In the genomic region with DNA sequence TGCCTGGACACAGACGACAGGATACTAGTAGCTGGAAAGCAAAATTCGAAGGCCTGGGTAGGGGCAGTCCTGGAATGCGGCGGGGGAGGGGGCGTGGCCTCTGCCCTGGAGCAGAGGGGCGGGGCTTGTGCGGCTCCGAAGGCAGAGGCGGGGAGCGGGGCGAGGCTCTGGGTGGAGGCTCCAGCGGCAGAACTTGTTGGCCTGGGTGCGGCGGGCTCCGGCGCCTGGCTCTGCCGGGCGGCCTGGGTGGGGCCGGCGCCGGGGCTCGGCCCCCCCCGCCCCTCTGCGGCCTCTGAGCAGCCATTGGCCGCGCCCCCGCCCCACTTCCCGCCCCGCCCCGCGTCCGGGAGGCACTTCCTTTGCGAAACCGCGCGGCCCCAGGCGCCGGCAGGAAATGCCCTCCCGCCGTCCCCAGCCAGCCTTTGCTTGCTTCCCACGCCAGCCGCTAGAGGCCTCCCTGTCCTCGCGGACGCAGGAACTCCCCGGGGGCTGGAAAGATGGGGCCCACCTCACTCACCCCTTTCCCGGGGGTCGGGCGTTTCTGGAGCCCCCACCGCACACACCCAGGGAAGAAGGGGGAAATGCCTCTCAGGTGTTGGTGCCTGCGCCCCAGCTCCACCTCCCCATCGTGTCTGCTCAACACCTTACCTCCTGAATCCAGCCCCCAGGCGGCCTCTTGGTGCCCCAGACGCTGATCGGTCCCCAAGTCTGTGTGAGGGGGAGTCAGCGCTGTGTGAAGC, we compare ENCODE assay signal across 1 cellular context.
TF ChIP-seq lines count a peak whose summit lies in the region.

No MANE protein-coding gene starts in this region.

TF ChIP-seq in K562, 482 proteins besides CTCF, POLR2A, EP300 and RAD21 (continued from another document and continues in another):
- no peak for TF ChIP-seq WHSC1 (IDR thresholded peaks at IDR 0.05; ENCODE audit: low read length)
- TF ChIP-seq CXXC5 (CRISPR knock-in tag; IDR thresholded peaks at IDR 0.05): peak; percentile 47
- no peak for TF ChIP-seq TCF3 (CRISPR knock-in tag; IDR thresholded peaks at IDR 0.05)
- 0 out of 2 replicates have a peak, but pooled peaks have one; percentile 42 for TF ChIP-seq ZNF696 (CRISPR knock-in tag; conservative IDR thresholded peaks at IDR 0.05)
- TF ChIP-seq, protein P1, sequence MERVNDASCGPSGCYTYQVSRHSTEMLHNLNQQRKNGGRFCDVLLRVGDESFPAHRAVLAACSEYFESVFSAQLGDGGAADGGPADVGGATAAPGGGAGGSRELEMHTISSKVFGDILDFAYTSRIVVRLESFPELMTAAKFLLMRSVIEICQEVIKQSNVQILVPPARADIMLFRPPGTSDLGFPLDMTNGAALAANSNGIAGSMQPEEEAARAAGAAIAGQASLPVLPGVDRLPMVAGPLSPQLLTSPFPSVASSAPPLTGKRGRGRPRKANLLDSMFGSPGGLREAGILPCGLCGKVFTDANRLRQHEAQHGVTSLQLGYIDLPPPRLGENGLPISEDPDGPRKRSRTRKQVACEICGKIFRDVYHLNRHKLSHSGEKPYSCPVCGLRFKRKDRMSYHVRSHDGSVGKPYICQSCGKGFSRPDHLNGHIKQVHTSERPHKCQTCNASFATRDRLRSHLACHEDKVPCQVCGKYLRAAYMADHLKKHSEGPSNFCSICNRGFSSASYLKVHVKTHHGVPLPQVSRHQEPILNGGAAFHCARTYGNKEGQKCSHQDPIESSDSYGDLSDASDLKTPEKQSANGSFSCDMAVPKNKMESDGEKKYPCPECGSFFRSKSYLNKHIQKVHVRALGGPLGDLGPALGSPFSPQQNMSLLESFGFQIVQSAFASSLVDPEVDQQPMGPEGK (CRISPR knock-in tag; IDR thresholded peaks at IDR 0.05; ENCODE audit: borderline replicate concordance): 0 out of 2 replicates have a peak, but pooled peaks have one; percentile 28
- no peak for TF ChIP-seq XRCC3 (IDR thresholded peaks at IDR 0.05)
- TF ChIP-seq, protein P2, sequence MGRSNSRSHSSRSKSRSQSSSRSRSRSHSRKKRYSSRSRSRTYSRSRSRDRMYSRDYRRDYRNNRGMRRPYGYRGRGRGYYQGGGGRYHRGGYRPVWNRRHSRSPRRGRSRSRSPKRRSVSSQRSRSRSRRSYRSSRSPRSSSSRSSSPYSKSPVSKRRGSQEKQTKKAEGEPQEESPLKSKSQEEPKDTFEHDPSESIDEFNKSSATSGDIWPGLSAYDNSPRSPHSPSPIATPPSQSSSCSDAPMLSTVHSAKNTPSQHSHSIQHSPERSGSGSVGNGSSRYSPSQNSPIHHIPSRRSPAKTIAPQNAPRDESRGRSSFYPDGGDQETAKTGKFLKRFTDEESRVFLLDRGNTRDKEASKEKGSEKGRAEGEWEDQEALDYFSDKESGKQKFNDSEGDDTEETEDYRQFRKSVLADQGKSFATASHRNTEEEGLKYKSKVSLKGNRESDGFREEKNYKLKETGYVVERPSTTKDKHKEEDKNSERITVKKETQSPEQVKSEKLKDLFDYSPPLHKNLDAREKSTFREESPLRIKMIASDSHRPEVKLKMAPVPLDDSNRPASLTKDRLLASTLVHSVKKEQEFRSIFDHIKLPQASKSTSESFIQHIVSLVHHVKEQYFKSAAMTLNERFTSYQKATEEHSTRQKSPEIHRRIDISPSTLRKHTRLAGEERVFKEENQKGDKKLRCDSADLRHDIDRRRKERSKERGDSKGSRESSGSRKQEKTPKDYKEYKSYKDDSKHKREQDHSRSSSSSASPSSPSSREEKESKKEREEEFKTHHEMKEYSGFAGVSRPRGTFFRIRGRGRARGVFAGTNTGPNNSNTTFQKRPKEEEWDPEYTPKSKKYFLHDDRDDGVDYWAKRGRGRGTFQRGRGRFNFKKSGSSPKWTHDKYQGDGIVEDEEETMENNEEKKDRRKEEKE (IDR thresholded peaks at IDR 0.05; ENCODE audit: borderline replicate concordance in 1 of 2, control insufficient read depth in 1 of 2, low read depth in 2 of 2, low read length in 1 of 2): 0 out of 4 replicates have a peak, but pooled peaks of 1 of the 2 experiments have one; percentile 69
- TF ChIP-seq ZNF764 (CRISPR knock-in tag; IDR thresholded peaks at IDR 0.05; ENCODE audit: low read depth): no peak
- TF ChIP-seq ZNF143 (CRISPR knock-in tag; IDR thresholded peaks at IDR 0.05): no peak
- TF ChIP-seq CBFB (CRISPR knock-in tag; IDR thresholded peaks at IDR 0.05): no peak
- 0 out of 4 replicates have a peak, but pooled peaks of 1 of the 2 experiments have one; percentile 60 for TF ChIP-seq MLX (CRISPR knock-in tag; conservative IDR thresholded peaks at IDR 0.05)
- TF ChIP-seq SNAPC5 (CRISPR knock-in tag; IDR thresholded peaks at IDR 0.05): no peak
- peak; percentile 85 for TF ChIP-seq CCNT2 (IDR thresholded peaks at IDR 0.05; ENCODE audit: borderline replicate concordance, extremely low read depth, insufficient read length, low read depth, low read length)
- TF ChIP-seq ZBTB1 (CRISPR knock-in tag; IDR thresholded peaks at IDR 0.05; ENCODE audit: borderline replicate concordance, low read depth): no peak
- peak; percentile 28 to 59; a peak in 2 of 4 replicates for TF ChIP-seq MNT (conservative IDR thresholded peaks at IDR 0.05)
- TF ChIP-seq, protein P3, sequence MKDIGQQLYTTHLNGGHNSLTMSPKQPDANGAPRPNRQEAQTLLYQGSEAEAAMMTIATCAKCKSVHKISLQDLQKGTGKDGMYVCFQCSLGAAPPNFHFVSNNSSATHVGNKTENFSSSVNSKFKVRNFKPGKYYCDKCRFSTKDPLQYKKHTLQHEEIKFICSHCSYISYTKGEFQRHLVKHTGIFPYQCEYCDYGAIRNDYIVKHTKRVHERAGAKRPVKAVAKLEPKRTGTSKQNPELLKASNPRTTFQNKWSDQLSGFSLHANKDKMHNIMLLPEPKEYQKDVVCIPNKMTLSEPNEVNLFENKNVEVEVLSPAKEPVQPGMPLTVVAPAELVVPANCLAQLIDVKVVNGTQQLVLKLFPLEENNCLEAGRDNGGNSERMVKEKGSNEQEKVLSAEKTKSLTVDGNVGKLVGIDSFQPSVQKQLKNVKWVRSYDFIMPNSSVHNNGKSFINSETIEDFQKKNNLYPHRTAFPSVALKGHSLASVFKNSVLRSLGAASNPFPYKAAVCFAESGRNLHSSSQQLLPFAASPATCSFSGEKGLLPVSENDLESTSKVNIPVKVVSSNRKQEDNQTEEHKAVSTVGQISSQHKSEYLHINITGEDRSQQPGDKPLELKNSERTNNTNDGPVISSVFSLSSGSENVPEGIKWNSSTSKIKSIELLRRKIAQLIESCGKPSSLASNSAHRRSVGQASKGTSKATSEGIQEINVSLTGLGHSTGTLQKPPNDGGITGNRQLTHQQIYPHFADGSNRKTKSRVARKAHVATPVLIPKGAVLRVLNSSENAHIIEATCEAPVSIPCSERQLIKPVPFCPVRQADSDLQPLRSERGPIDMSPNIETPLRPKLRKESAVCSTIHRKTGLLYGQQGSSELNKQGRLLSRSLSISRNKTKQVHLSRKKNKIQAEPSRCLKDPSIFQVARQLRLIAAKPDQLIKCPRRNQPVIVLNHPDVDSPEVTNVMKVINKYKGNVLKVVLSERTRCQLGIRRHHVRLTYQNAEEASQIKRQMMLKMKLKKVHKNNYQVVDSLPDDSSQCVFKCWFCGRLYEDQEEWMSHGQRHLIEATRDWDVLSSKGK (CRISPR knock-in tag; IDR thresholded peaks at IDR 0.05): no peak
- 0 out of 2 replicates have a peak, but pooled peaks have one; percentile 26 for TF ChIP-seq ZNF57 (CRISPR knock-in tag; IDR thresholded peaks at IDR 0.05)
- TF ChIP-seq UBTF (IDR thresholded peaks at IDR 0.05; ENCODE audit: borderline replicate concordance in 1 of 2, low read depth in 2 of 2, low read length in 2 of 2): no peak
- no peak for TF ChIP-seq PRPF4 (IDR thresholded peaks at IDR 0.05; ENCODE audit: insufficient read depth, low read depth, low read length, poor library complexity, severe bottlenecking)
- TF ChIP-seq, protein P4, sequence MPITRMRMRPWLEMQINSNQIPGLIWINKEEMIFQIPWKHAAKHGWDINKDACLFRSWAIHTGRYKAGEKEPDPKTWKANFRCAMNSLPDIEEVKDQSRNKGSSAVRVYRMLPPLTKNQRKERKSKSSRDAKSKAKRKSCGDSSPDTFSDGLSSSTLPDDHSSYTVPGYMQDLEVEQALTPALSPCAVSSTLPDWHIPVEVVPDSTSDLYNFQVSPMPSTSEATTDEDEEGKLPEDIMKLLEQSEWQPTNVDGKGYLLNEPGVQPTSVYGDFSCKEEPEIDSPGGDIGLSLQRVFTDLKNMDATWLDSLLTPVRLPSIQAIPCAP (CRISPR knock-in tag; IDR thresholded peaks at IDR 0.05; ENCODE audit: borderline replicate concordance): no peak
- TF ChIP-seq ZNF639 (CRISPR knock-in tag; conservative IDR thresholded peaks at IDR 0.05 in 1 of 2, IDR thresholded peaks at IDR 0.05 in 1 of 2): peak in 1 of 2 experiments; percentile 77; a peak in 2 of 4 replicates
- no peak for TF ChIP-seq ZNF589 (CRISPR knock-in tag; IDR thresholded peaks at IDR 0.05; ENCODE audit: low read depth)
- no peak for TF ChIP-seq KLF10 (CRISPR knock-in tag; IDR thresholded peaks at IDR 0.05)
- no peak for TF ChIP-seq AFF1 (IDR thresholded peaks at IDR 0.05; ENCODE audit: low read depth in 1 of 2, partially characterized antibody in 2 of 2)
- TF ChIP-seq STAT5B (CRISPR knock-in tag; IDR thresholded peaks at IDR 0.05): no peak
- TF ChIP-seq ILK (tag; IDR thresholded peaks at IDR 0.05; ENCODE audit: borderline replicate concordance, low read depth): no peak
- peak; percentile 84; the same call in 1 of the 2 replicates for TF ChIP-seq ERF (CRISPR knock-in tag; IDR thresholded peaks at IDR 0.05)
- TF ChIP-seq PHB2 (IDR thresholded peaks at IDR 0.05; ENCODE audit: low read depth): no peak
- no peak for TF ChIP-seq ZNF140 (CRISPR knock-in tag; IDR thresholded peaks at IDR 0.05)
- TF ChIP-seq SOX6 (IDR thresholded peaks at IDR 0.05): no peak
- TF ChIP-seq ETV6 (IDR thresholded peaks at IDR 0.05; ENCODE audit: borderline replicate concordance in 1 of 2, low read depth in 2 of 2, low read length in 1 of 2): peak; percentile 82 to 90; a peak in 3 of 4 replicates
- TF ChIP-seq ETV6 (CRISPR knock-in tag; IDR thresholded peaks at IDR 0.05; ENCODE audit: borderline replicate concordance): no peak
